17 cellular contexts compared by ENCODE assay signal in the genomic region with DNA sequence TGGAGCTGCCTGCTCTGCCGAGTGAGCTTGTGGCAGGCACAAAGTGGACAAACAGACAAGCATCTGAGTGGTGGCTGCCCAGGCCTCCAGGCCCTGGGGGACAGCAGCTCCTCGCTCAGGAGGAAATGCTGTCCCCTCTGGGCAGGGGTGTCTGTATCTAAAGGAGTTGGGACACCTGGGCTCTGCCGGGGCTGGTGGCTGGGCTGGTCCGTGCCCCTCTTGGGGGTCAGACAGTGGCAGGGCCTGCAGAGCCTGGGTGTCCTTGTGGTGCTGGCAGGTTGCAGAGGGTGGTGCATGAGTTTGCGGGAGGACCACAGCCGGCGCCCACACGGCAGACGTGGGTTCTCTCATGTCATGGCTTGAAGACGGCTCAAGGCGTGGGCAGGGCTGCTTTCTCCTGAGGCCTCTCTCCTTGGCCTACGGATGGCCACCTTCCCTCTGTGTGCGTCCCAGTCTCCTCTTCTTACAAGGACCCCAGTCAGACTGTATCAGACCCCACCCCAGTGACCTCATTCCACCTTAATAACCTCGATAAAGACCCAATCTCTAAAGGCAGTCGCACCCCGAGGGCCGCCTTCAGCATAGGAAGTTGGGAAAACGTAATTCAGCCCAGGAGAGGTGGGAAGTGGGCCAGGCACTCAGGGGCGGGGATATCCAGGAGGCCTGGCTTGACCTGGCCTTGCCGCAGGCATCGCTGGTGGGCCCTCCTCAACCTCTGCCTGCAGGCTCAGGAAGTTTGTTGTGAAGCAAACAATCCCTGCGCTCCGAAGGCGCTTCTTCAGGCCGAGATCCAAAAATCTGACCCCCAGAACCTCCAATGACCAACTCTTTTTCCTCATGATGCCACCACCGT.
DNase-seq lines count a peak whose midpoint lies in the region; ATAC-seq and TF ChIP-seq lines count a peak whose summit lies in the region.
"Had no signal": no experiment of that assay in that cellular context is flagged by ENCODE, and none has a peak within 500 bp of the region (broad histone marks: within the 10 kb centered on the region; RNA-seq: fewer than 3 reads in every experiment).

No MANE protein-coding gene starts in this region.

- no peaks in the 10 kb centered on the region for H3K27me3 Mint-ChIP-seq in natural killer cell (ENCODE audit: low read depth in 2 of 2)
- peaks cover 0 to 2% of the 10 kb centered on the region in 2 donors for H3K27me3 Mint-ChIP-seq in natural killer cell treated with Interleukin-12 subunit alpha and Interleukin-12 subunit beta and Interleukin-15 and Interleukin-18, amount 100 ng/mL, for 72 hours
- peaks cover 6% of the 10 kb centered on the region for H3K27me3 Mint-ChIP-seq in GM23338 (ENCODE audit: insufficient read depth, low read depth, poor library complexity)

- H3K9me2 ChIP-seq in SK-N-SH (no peaks in the 10 kb centered on the region), GM23338 (ENCODE audit: insufficient read depth) (no peaks in the 10 kb centered on the region)

- TF ChIP-seq CTCF in SK-N-SH (IDR thresholded peaks at IDR 0.05) = no peak
- TF ChIP-seq CTCF in natural killer cell (IDR thresholded peaks at IDR 0.05) = no peak
- no peak for TF ChIP-seq CTCF in osteoblast (IDR thresholded peaks at IDR 0.05; ENCODE audit: extremely low read depth, low read depth, low read length)
- TF ChIP-seq CTCF in GM23338 (conservative IDR thresholded peaks at IDR 0.05; ENCODE audit: low read depth in 2 of 2) = no peak

- intact Hi-C loops in natural killer cell (cut with micrococcal nuclease) = no loop called here

- no peak for TF ChIP-seq RAD21 in SK-N-SH (IDR thresholded peaks at IDR 0.05; ENCODE audit: low read length)

- H3K4me3 Mint-ChIP-seq in natural killer cell (no peak overlapping the region), GM23338 (no peak overlapping the region)
- H3K4me3 Mint-ChIP-seq in natural killer cell treated with Interleukin-12 subunit alpha and Interleukin-12 subunit beta and Interleukin-15 and Interleukin-18, amount 100 ng/mL, for 72 hours = no peak overlapping the region

- ATAC-seq in SK-N-SH treated with all-trans-retinoic acid at 6 μM for 48 hours = no peak
- ATAC-seq in natural killer cell = no peak
- ATAC-seq in natural killer cell treated with Interleukin-12 subunit alpha and Interleukin-12 subunit beta and Interleukin-15 and Interleukin-18, amount 100 ng/mL, for 72 hours = no peak
- no peak for ATAC-seq in GM23338
- no peak for ATAC-seq in HG03025 (IDR thresholded peaks at IDR 0.05; ENCODE audit: low FRiP score, unreplicated experiment)

- no peaks in the 10 kb centered on the region for H3K4me1 Mint-ChIP-seq in natural killer cell
- H3K4me1 Mint-ChIP-seq in natural killer cell treated with Interleukin-12 subunit alpha and Interleukin-12 subunit beta and Interleukin-15 and Interleukin-18, amount 100 ng/mL, for 72 hours (ENCODE audit: low read depth in 2 of 2) = no peaks in the 10 kb centered on the region
- H3K4me1 Mint-ChIP-seq in GM23338 = no peaks in the 10 kb centered on the region; the same call in 2 of the 3 replicates

- H3K9ac ChIP-seq in SK-N-SH = no peak overlapping the region

- H3K4me3 ChIP-seq in SK-N-SH (ENCODE audit: low read depth in 2 of 2, low read length in 1 of 2) (no peak overlapping the region), osteoblast (ENCODE audit: insufficient read depth, low read length) (no peak overlapping the region), GM23338 (no peak overlapping the region)

- H3K4me1 ChIP-seq in SK-N-SH (ENCODE audit: control insufficient read depth in 1 of 2, insufficient read depth in 2 of 2, low read depth in 1 of 2, low read length in 1 of 2) (peaks cover 0 to 10% of the 10 kb centered on the region in 2 experiments; a peak in 1 of 4 replicates), osteoblast (ENCODE audit: insufficient read depth, low read length) (no peaks in the 10 kb centered on the region), GM23338 (ENCODE audit: insufficient read depth) (no peaks in the 10 kb centered on the region)

- H3F3A ChIP-seq in SK-N-SH (replicated peaks; ENCODE audit: insufficient read depth) (no peaks in the 10 kb centered on the region), GM23338 (replicated peaks; ENCODE audit: low read depth) (no peaks in the 10 kb centered on the region)

- CTCF ChIA-PET in SK-N-SH (lab: Yijun Ruan, JAX) = interaction anchor here (1.0 to 1.5 kb wide), 2 partner anchors 16 to 111 kb away, joined by 3 to 5 read pairs; no protein-coding TSS in a partner anchor

- 80% methylated on average over 20 of the region's 26 CpGs for WGBS in SK-N-SH (ENCODE audit: low lambda C conversion rate)

- no peak overlapping the region for H3K4me2 ChIP-seq in SK-N-SH
- no peak overlapping the region for H3K4me2 ChIP-seq in osteoblast (ENCODE audit: insufficient read depth, low read length)
- H3K4me2 ChIP-seq in GM23338 = no peak overlapping the region

- H3K27me3 ChIP-seq in SK-N-SH (ENCODE audit: insufficient read depth) = no peaks in the 10 kb centered on the region
- no peaks in the 10 kb centered on the region for H3K27me3 ChIP-seq in osteoblast (ENCODE audit: insufficient read depth, low read length)
- H3K27me3 ChIP-seq in GM23338 (ENCODE audit: insufficient read depth) = no peaks in the 10 kb centered on the region

- POLR2A ChIA-PET in SK-N-SH (lab: Yijun Ruan, JAX) = no interaction called here

- H3K27ac Mint-ChIP-seq in natural killer cell (no peak overlapping the region), GM23338 (no peak overlapping the region)
- H3K27ac Mint-ChIP-seq in natural killer cell treated with Interleukin-12 subunit alpha and Interleukin-12 subunit beta and Interleukin-15 and Interleukin-18, amount 100 ng/mL, for 72 hours = no peak overlapping the region

- no peaks in the 10 kb centered on the region for H3K36me3 Mint-ChIP-seq in natural killer cell
- no peaks in the 10 kb centered on the region for H3K36me3 Mint-ChIP-seq in natural killer cell treated with Interleukin-12 subunit alpha and Interleukin-12 subunit beta and Interleukin-15 and Interleukin-18, amount 100 ng/mL, for 72 hours
- H3K36me3 Mint-ChIP-seq in GM23338 (ENCODE audit: low read depth) = no peaks in the 10 kb centered on the region

- H3K36me3 ChIP-seq in SK-N-SH (replicated peaks in 1 of 2; ENCODE audit: control insufficient read depth in 1 of 2, insufficient read depth in 2 of 2, low read length in 1 of 2) = no peaks in the 10 kb centered on the region
- H3K36me3 ChIP-seq in osteoblast (ENCODE audit: insufficient read depth, low read length) = no peaks in the 10 kb centered on the region
- H3K36me3 ChIP-seq in GM23338 (ENCODE audit: insufficient read depth) = no peaks in the 10 kb centered on the region

- H3K9me3 Mint-ChIP-seq in natural killer cell (no peaks in the 10 kb centered on the region), GM23338 (peaks cover 19% of the 10 kb centered on the region)
- H3K9me3 Mint-ChIP-seq in natural killer cell treated with Interleukin-12 subunit alpha and Interleukin-12 subunit beta and Interleukin-15 and Interleukin-18, amount 100 ng/mL, for 72 hours = no peaks in the 10 kb centered on the region

- DNase-seq in SK-N-SH = peak; percentile 55
- peak; percentile 10 for DNase-seq in natural killer cell
- DNase-seq in natural killer cell treated with Interleukin-12 subunit alpha and Interleukin-12 subunit beta and Interleukin-15 and Interleukin-18, amount 100 ng/mL, for 72 hours (ENCODE audit: low spot score) = no peak
- DNase-seq in osteoblast (ENCODE audit: insufficient read length, low spot score, missing footprints) = peak; percentile 55
- no peak for DNase-seq in GM23338 (ENCODE audit: low spot score)
- no peak for DNase-seq in cortex of kidney (lab: John Stamatoyannopoulos, UW)
- DNase-seq: C1 segment of cervical spinal cord, HCEC 1CT, MV-4-11, NCI-H1417 treated with DMSO at 0.1 percent for 48 hours, NCI-H2029 treated with DMSO at 0.1 percent for 48 hours, NCI-H510A, NCI-H82, SHP77 had no signal

- H2AFZ ChIP-seq in SK-N-SH (ENCODE audit: low read depth) (no peak overlapping the region), osteoblast (ENCODE audit: low read length) (no peak overlapping the region), GM23338 (no peak overlapping the region)

- H3K9me3 ChIP-seq in SK-N-SH (no peaks in the 10 kb centered on the region), osteoblast (ENCODE audit: low read depth, low read length) (no peaks in the 10 kb centered on the region)

- TF ChIP-seq EP300 in SK-N-SH (IDR thresholded peaks at IDR 0.05; ENCODE audit: borderline replicate concordance in 1 of 2, low read depth in 1 of 2, low read length in 1 of 2) = no peak

- H3K27ac ChIP-seq in SK-N-SH (ENCODE audit: low read depth in 2 of 2, low read length in 1 of 2) (no peak overlapping the region; a peak in 1 of 4 replicates), osteoblast (ENCODE audit: low read depth, low read length) (no peak overlapping the region), GM23338 (ENCODE audit: low read depth) (no peak overlapping the region)
- H3K27ac ChIP-seq: 22Rv1 had no signal

- H4K20me1 ChIP-seq in SK-N-SH (ENCODE audit: insufficient read depth) = no peaks in the 10 kb centered on the region
- no peaks in the 10 kb centered on the region for H4K20me1 ChIP-seq in osteoblast (ENCODE audit: insufficient read depth, low read length)
- no peaks in the 10 kb centered on the region for H4K20me1 ChIP-seq in GM23338 (replicated peaks; ENCODE audit: insufficient read depth)

- H3K79me2 ChIP-seq in SK-N-SH (ENCODE audit: insufficient read depth) = no peaks in the 10 kb centered on the region
- no peaks in the 10 kb centered on the region for H3K79me2 ChIP-seq in osteoblast (ENCODE audit: insufficient read depth, low read length)
- H3K79me2 ChIP-seq in GM23338 (replicated peaks; ENCODE audit: insufficient read depth) = no peaks in the 10 kb centered on the region

TF ChIP-seq in SK-N-SH, 30 proteins besides CTCF, POLR2A, EP300 and RAD21 (continues in another document):
- no peak for TF ChIP-seq GATA2 (CRISPR knock-in tag; IDR thresholded peaks at IDR 0.05)
- no peak for TF ChIP-seq RFX5 (IDR thresholded peaks at IDR 0.05; ENCODE audit: low read length)

TF ChIP-seq in SK-N-SH treated with all-trans-retinoic acid at 6 μM for 48 hours, 23 proteins besides CTCF, POLR2A, EP300 and RAD21:
- TF ChIP-seq ZFP3 (CRISPR knock-in tag; IDR thresholded peaks at IDR 0.05) = no peak

Comparison
In these comparisons a context has a peak if more than half of its experiments do, and no peak if none do; other contexts are left out.
1. DNase-seq: peak in SK-N-SH (single experiment), natural killer cell (single experiment) and osteoblast (single experiment); none in natural killer cell treated with Interleukin-12 subunit alpha and Interleukin-12 subunit beta and Interleukin-15 and Interleukin-18, amount 100 ng/mL, for 72 hours (single experiment), GM23338 (single experiment) and cortex of kidney (single experiment).